In genomic region chr16:30053376-30054015, GRCh38 we compare ENCODE assay signal across 1 cellular context.
TF ChIP-seq lines count a peak whose summit lies in the region.

No MANE protein-coding gene starts in this region.

TF ChIP-seq in HepG2, 621 proteins besides CTCF, POLR2A, EP300 and RAD21 (continued from another document):
- TF ChIP-seq HINFP (CRISPR knock-in tag; IDR thresholded peaks at IDR 0.05; ENCODE audit: low read depth) = no peak
- TF ChIP-seq ATF2 (CRISPR knock-in tag; IDR thresholded peaks at IDR 0.05) = no peak
- TF ChIP-seq REST (IDR thresholded peaks at IDR 0.05; ENCODE audit: borderline replicate concordance in 1 of 2, low read depth in 1 of 2, low read length in 2 of 2) = no peak
- TF ChIP-seq SNAI1 (CRISPR knock-in tag; IDR thresholded peaks at IDR 0.05; ENCODE audit: borderline replicate concordance) = 0 out of 2 replicates have a peak, but pooled peaks have one; percentile 59
- TF ChIP-seq ZNF513 (CRISPR knock-in tag; conservative IDR thresholded peaks at IDR 0.05) = no peak
- TF ChIP-seq TSC22D2 (CRISPR knock-in tag; IDR thresholded peaks at IDR 0.05; ENCODE audit: borderline replicate concordance) = no peak
- no peak for TF ChIP-seq NR3C1 (CRISPR knock-in tag; IDR thresholded peaks at IDR 0.05)
- no peak for TF ChIP-seq CBX1 (IDR thresholded peaks at IDR 0.05; ENCODE audit: low read depth)
- no peak for TF ChIP-seq SMARCC2 (IDR thresholded peaks at IDR 0.05)
- no peak for TF ChIP-seq ZBTB38 (CRISPR knock-in tag; IDR thresholded peaks at IDR 0.05)
- TF ChIP-seq USF2 (IDR thresholded peaks at IDR 0.05; ENCODE audit: low read depth, low read length) = no peak
- no peak for TF ChIP-seq USF2 (CRISPR knock-in tag; IDR thresholded peaks at IDR 0.05; ENCODE audit: borderline replicate concordance)
- TF ChIP-seq PLSCR1 (CRISPR knock-in tag; IDR thresholded peaks at IDR 0.05; ENCODE audit: borderline replicate concordance) = no peak
- TF ChIP-seq TEAD2 (CRISPR knock-in tag; IDR thresholded peaks at IDR 0.05) = no peak
- no peak for TF ChIP-seq KLF16 (CRISPR knock-in tag; IDR thresholded peaks at IDR 0.05)
- no peak for TF ChIP-seq ZNF160 (CRISPR knock-in tag; IDR thresholded peaks at IDR 0.05)
